9 cellular contexts compared by ENCODE assay signal in the genomic region with DNA sequence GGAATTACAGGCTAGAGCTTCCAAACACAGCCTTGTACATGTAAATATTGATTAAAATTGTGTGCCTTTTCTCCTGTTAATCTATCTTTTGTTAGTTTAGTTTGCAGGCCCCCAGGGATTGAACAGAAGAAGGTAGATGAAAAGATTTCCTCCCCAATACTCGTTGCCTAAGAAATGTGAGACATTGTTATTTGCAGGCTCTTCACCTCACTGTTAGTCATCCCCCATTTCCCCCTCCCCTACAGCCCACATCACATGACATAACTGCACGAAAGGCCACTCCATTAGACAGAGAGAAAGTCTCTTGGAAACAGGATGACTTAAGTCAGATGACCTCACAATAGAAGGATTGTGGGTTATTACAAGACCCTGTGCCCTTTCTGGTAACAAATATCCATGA. TPM values are rescaled to one million over a fixed set of nuclear protein-coding genes. Genes with fewer than 3 reads are reported as not detected.
DNase-seq lines count a peak whose midpoint lies in the region; ATAC-seq and TF ChIP-seq lines count a peak whose summit lies in the region.
"Had no signal": no experiment of that assay in that cellular context is flagged by ENCODE, and none has a peak within 500 bp of the region (broad histone marks: within the 10 kb centered on the region; RNA-seq: fewer than 3 reads in every experiment).

No MANE protein-coding gene starts in this region.

- H3K36me3 ChIP-seq in endodermal cell (ENCODE audit: control insufficient read depth, insufficient read depth, low read length) = no peaks in the 10 kb centered on the region

- TF ChIP-seq CTCF in endodermal cell (conservative IDR thresholded peaks at IDR 0.05) = no peak
- TF ChIP-seq CTCF in neural crest cell (conservative IDR thresholded peaks at IDR 0.05) = no peak

- H3K36me3 Mint-ChIP-seq in endodermal cell (ENCODE audit: low read depth) (peaks cover 2% of the 10 kb centered on the region), neural crest cell (ENCODE audit: low read depth) (peaks cover 9% of the 10 kb centered on the region)

- H3K27ac Mint-ChIP-seq in endodermal cell (no peak overlapping the region), neural crest cell (ENCODE audit: unreplicated experiment) (peak overlapping the region; percentile 94)

- H3K4me3 Mint-ChIP-seq in endodermal cell (no peak overlapping the region), neural crest cell (peak overlapping the region; percentile 21)

- intact Hi-C loops in posterior vena cava (cut with DNase I) = no loop called here

- H3K9ac ChIP-seq in endodermal cell (ENCODE audit: extremely low read depth, low read length, poor library complexity, severe bottlenecking) = no peak overlapping the region

- H3K27ac ChIP-seq in endodermal cell (ENCODE audit: low read depth, low read length) = peak overlapping the region; percentile 88

- ATAC-seq in HG02973 (IDR thresholded peaks at IDR 0.05; ENCODE audit: unreplicated experiment) = no peak
- ATAC-seq in GM19397 (IDR thresholded peaks at IDR 0.05; ENCODE audit: unreplicated experiment) = no peak

- no peaks in the 10 kb centered on the region for H3K27me3 Mint-ChIP-seq in endodermal cell (ENCODE audit: insufficient read depth)
- H3K27me3 Mint-ChIP-seq in neural crest cell (ENCODE audit: low read depth) = no peaks in the 10 kb centered on the region

- WGBS in endodermal cell (ENCODE audit: insufficient coverage in 1 of 2, insufficient read length in 1 of 2), 2 experiments = 58% methylated on average over 2 of the region's 2 CpGs; no CpG with 5 or more reads in 1 of the 2 experiments

- no peaks in the 10 kb centered on the region for H3K4me1 ChIP-seq in endodermal cell (ENCODE audit: control insufficient read depth, insufficient read depth, low read length)

- H3K4me1 Mint-ChIP-seq in endodermal cell (peaks cover 3% of the 10 kb centered on the region), neural crest cell (peaks cover 60% of the 10 kb centered on the region)

- H3K4me3 ChIP-seq in endodermal cell (ENCODE audit: low read length) = no peak overlapping the region

- H3K9me3 Mint-ChIP-seq in endodermal cell = peaks cover 62% of the 10 kb centered on the region
- H3K9me3 Mint-ChIP-seq in neural crest cell = no peaks in the 10 kb centered on the region

- DNase-seq in EH (ENCODE audit: low read depth) (peak; percentile 82), NCI-H2227 (lab: John Stamatoyannopoulos, UW; ENCODE audit: unreplicated experiment) (peak; percentile 30), endodermal cell (no peak), neural crest cell (ENCODE audit: low read depth, low spot score) (no peak), Kasumi-1 (lab: John Stamatoyannopoulos, UW) (no peak), posterior vena cava (ENCODE audit: low spot score) (no peak)
- DNase-seq: stimulated activated CD4-positive, alpha-beta T cell treated with anti-CD3 and anti-CD28 coated beads, Interleukin-4, amount 100 ng/mL, for 24 hours had no signal

- H3K9me3 ChIP-seq in endodermal cell (ENCODE audit: control insufficient read depth, low read length) = peaks cover 7% of the 10 kb centered on the region

- no peaks in the 10 kb centered on the region for H3K27me3 ChIP-seq in endodermal cell (ENCODE audit: control insufficient read depth, insufficient read depth, low read length, poor library complexity, severe bottlenecking)

RNA-seq across cellular contexts. Expression of a gene that starts 13.3 kb away (rescaled TPM):
- total RNA-seq in endodermal cell = 10 to 100 TPM; 23.5 to 24.9 TPM
- polyA plus RNA-seq in endodermal cell (2013, experiment 1 of 2) = 57.7 TPM
- 50.3 TPM for polyA plus RNA-seq in endodermal cell (2013, experiment 2 of 2)
- total RNA-seq in neural crest cell = 47.1 and 48.1 TPM in 2 replicates
- 10 to 100 TPM; 22.2 to 36.5 TPM for total RNA-seq in posterior vena cava

Comparison
In these comparisons a context has a peak if more than half of its experiments do, and no peak if none do; other contexts are left out.
1. DNase-seq: peak in EH (single experiment) and NCI-H2227 (single experiment); none in endodermal cell (single experiment), neural crest cell (single experiment), Kasumi-1 (0 of 2) and posterior vena cava (single experiment).